9 cellular contexts compared by ENCODE assay signal in the genomic region with DNA sequence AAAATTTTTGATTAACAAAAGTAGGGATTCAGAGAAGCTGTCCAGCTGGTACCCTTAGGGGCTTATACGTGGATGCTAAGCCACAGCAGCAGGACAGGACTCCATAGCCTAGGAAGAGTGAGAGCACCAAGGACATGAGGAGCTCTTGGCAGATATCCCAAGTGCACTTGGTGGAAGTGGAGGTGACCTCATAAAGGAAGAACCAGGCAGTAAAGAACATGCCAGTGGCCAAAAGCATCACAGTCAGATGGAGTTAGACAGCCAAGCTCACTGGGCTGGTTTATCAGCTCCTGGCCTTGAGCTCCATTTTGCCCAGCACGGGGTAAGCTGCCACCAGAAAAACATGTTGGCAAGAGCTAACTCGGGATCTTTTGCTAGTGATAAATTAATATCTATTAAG.
DNase-seq lines count a peak whose midpoint lies in the region; ATAC-seq and TF ChIP-seq lines count a peak whose summit lies in the region.
"Had no signal": no experiment of that assay in that cellular context is flagged by ENCODE, and none has a peak within 500 bp of the region (broad histone marks: within the 10 kb centered on the region; RNA-seq: fewer than 3 reads in every experiment).

No MANE protein-coding gene starts in this region.

- no peak overlapping the region for H2AFZ ChIP-seq in Karpas-422 (ENCODE audit: low read length)

- H3K4me2 ChIP-seq in Karpas-422 (ENCODE audit: low read depth, low read length, poor library complexity, severe bottlenecking), result no peak overlapping the region

- TF ChIP-seq EP300 in tibial nerve (IDR thresholded peaks at IDR 0.05), result no peak

- H3K79me2 ChIP-seq in Karpas-422 (ENCODE audit: low read length), result peaks cover 8% of the 10 kb centered on the region; the same call in 1 of the 2 replicates

- TF ChIP-seq POLR2A in heart left ventricle (IDR thresholded peaks at IDR 0.05), result peak in 1 of 2 donors; percentile 26
- no peak for TF ChIP-seq POLR2A in tibial nerve (IDR thresholded peaks at IDR 0.05)
- TF ChIP-seq POLR2A in spleen (IDR thresholded peaks at IDR 0.05), result no peak

- H3K36me3 ChIP-seq in heart left ventricle (no peaks in the 10 kb centered on the region), tibial nerve (no peaks in the 10 kb centered on the region), Karpas-422 (ENCODE audit: insufficient read depth, low read length) (no peaks in the 10 kb centered on the region), spleen (no peaks in the 10 kb centered on the region)

- no peaks in the 10 kb centered on the region for H4K20me1 ChIP-seq in Karpas-422 (ENCODE audit: insufficient read depth, low read depth, low read length)

- intact Hi-C loops in heart left ventricle (cut with DNase I), result loop anchor here in 4 of 10 donors (5.0 to 10.0 kb wide), 4 partner anchors 51 to 329 kb away; no protein-coding TSS in a partner anchor
- intact Hi-C loops in spleen (cut with DNase I; ENCODE audit: low total_unique reads), result no loop called here

- peaks cover 0 to 72% (median 44%) of the 10 kb centered on the region in 12 donors for H3K4me1 ChIP-seq in heart left ventricle
- peaks cover 0 to 62% (median 21%) of the 10 kb centered on the region in 4 donors for H3K4me1 ChIP-seq in tibial nerve
- peaks cover 8% of the 10 kb centered on the region for H3K4me1 ChIP-seq in Karpas-422 (ENCODE audit: low read length)
- peaks cover 3 to 11% (median 8%) of the 10 kb centered on the region in 6 donors for H3K4me1 ChIP-seq in spleen

- H3K27ac ChIP-seq in heart left ventricle, result peak overlapping the region in 10 of 12 donors; percentile 6 to 76 (median 40)
- H3K27ac ChIP-seq in tibial nerve, result peak overlapping the region in 3 of 4 donors; percentile 14 to 50 (median 29)
- no peak overlapping the region for H3K27ac ChIP-seq in Karpas-422 (ENCODE audit: low read length)
- peak overlapping the region in 1 of 8 donors; percentile 19 for H3K27ac ChIP-seq in spleen

- no peak for TF ChIP-seq CTCF in heart left ventricle (IDR thresholded peaks at IDR 0.05)
- TF ChIP-seq CTCF in tibial nerve (IDR thresholded peaks at IDR 0.05), result no peak
- no peak for TF ChIP-seq CTCF in spleen (IDR thresholded peaks at IDR 0.05 in 8 of 11, conservative IDR thresholded peaks at IDR 0.05 in 3 of 11)

- peak; percentile 85 for DNase-seq in HT-29 (ENCODE audit: low spot score)
- peak; percentile 15 for DNase-seq in T1000 (lab: John Stamatoyannopoulos, UW)
- DNase-seq in heart left ventricle, result peak in 4 of 5 donors; percentile 47 to 77 (median 57)
- peak; percentile 17 to 35 for DNase-seq in tibial nerve (ENCODE audit: low spot score in 2 of 2)
- DNase-seq in Karpas-422, result no peak
- no peak for DNase-seq in spleen
- no peak for DNase-seq in stimulated activated CD4-positive, alpha-beta T cell treated with anti-CD3 and anti-CD28 coated beads, Interleukin-1b, Interleukin-23, amount 100 ng/mL, for 48 hours
- DNase-seq: activated naive CD8-positive, alpha-beta T cell treated with anti-CD3 and anti-CD28 coated beads, Interleukin-2, amount 50 U/mL, for 24 hours; T-helper 1 cell had no signal

- H3K9me3 ChIP-seq in heart left ventricle (no peaks in the 10 kb centered on the region), tibial nerve (no peaks in the 10 kb centered on the region), Karpas-422 (ENCODE audit: low read length) (no peaks in the 10 kb centered on the region), spleen (no peaks in the 10 kb centered on the region)

- 26 to 48% (median 31%) methylated on average over 3 of the region's 3 CpGs for WGBS in heart left ventricle, 4 donors
- 69 to 78% methylated on average over 3 of the region's 3 CpGs for whole genome bisulfite sequencing in tibial nerve, 2 donors
- 56 to 85% (median 70%) methylated on average over 3 of the region's 3 CpGs for WGBS in spleen, 5 donors

- no peaks in the 10 kb centered on the region for H3K9me2 ChIP-seq in Karpas-422 (replicated peaks; ENCODE audit: insufficient read depth, low read length)

- peak; percentile 49 to 87 (median 72) for ATAC-seq in heart left ventricle
- ATAC-seq: activated naive CD8-positive, alpha-beta T cell treated with anti-CD3 and anti-CD28 coated beads, Interleukin-2, amount 50 U/mL, for 24 hours had no signal

- H3K27me3 ChIP-seq in heart left ventricle (no peaks in the 10 kb centered on the region), tibial nerve (no peaks in the 10 kb centered on the region), Karpas-422 (ENCODE audit: low read length) (no peaks in the 10 kb centered on the region), spleen (replicated peaks in 1 of 7) (no peaks in the 10 kb centered on the region)

- no peak overlapping the region for H3K9ac ChIP-seq in Karpas-422 (ENCODE audit: low read length)

- H3K4me3 ChIP-seq in heart left ventricle (no peak overlapping the region), tibial nerve (no peak overlapping the region), Karpas-422 (ENCODE audit: low read length) (no peak overlapping the region), spleen (no peak overlapping the region)

Comparison
In these comparisons a context has a peak if more than half of its experiments do, and no peak if none do; other contexts are left out.
1. DNase-seq: peak in HT-29 (single experiment), T1000 (single experiment), heart left ventricle (4 of 5) and tibial nerve (2 of 2); none in Karpas-422 (single experiment), spleen (single experiment) and stimulated activated CD4-positive, alpha-beta T cell treated with anti-CD3 and anti-CD28 coated beads, Interleukin-1b, Interleukin-23, amount 100 ng/mL, for 48 hours (single experiment).